8 cellular contexts compared by ENCODE assay signal in the genomic region with DNA sequence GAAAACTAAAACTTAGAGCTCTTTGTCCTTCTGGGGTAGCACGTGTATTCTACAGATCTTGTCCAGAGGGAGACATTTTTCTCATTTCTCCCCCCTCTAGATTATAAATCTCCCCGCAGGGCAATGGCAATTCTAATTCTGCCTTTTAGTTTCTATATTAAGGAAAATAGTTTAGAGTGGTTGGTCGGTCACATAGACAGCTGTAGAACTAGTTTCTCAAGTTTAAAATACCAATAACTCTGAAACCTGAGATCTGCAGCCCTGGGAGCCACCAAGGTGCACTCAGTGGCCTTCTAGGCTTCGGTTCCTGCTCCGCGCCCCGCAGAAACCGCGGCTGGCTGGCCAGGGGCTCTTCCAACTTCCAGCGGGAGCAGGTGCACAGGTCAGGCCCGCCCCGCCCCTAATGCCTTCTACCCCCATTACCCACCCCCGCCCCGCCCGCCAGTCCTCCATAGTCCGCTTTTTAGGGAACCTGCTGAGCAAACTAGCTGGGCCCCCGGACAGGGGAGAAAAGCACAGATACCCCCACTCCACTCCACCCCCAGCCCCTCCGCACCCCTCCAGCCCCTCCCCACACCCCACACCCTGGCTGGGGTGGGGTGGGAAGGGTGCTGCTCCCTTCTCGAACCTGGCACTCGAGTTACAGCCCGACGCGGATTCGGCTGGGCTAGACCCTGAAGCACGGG. TPM values are rescaled to one million over a fixed set of nuclear protein-coding genes. Genes with fewer than 3 reads are reported as not detected.
A peak's percentile ranks its signal among the peaks of the same experiment; 100 is the strongest.
DNase-seq lines count a peak whose midpoint lies in the region; ATAC-seq, FAIRE-seq and TF ChIP-seq lines count a peak whose summit lies in the region.

No MANE protein-coding gene starts in this region.

- FAIRE-seq in HTR-8/SVneo (lab: Jason Lieb, UNC): no peak

- peak overlapping the region; percentile 55 for H3K27ac ChIP-seq in DOHH2 (ENCODE audit: low read depth, low read length)
- H3K27ac ChIP-seq in RWPE1: no peak overlapping the region
- no peak overlapping the region for H3K27ac ChIP-seq in mesenchymal stem cell (ENCODE audit: low read length, poor library complexity, severe bottlenecking)
- peak overlapping the region; percentile 72 for H3K27ac ChIP-seq in temporal lobe (ENCODE audit: low read depth, low read length)

- ATAC-seq in HG02759 (IDR thresholded peaks at IDR 0.05; ENCODE audit: unreplicated experiment) (peak; percentile 22), GM18870 (IDR thresholded peaks at IDR 0.05; ENCODE audit: unreplicated experiment) (no peak)

- H2AFZ ChIP-seq in mesenchymal stem cell (ENCODE audit: low read depth, low read length): no peak overlapping the region

- H3K23ac ChIP-seq in mesenchymal stem cell (ENCODE audit: low read length in 2 of 2): no peak overlapping the region

- H3K79me2 ChIP-seq in DOHH2 (ENCODE audit: control insufficient read depth, low read length): peaks cover 34% of the 10 kb centered on the region

- no peak overlapping the region for H2BK120ac ChIP-seq in mesenchymal stem cell (ENCODE audit: low read depth, low read length)

- H2BK5ac ChIP-seq in mesenchymal stem cell (ENCODE audit: low read depth, low read length, poor library complexity, severe bottlenecking): no peak overlapping the region

- H3K4me1 ChIP-seq in DOHH2 (ENCODE audit: control insufficient read depth, low read length) (peaks cover 19% of the 10 kb centered on the region), mesenchymal stem cell (ENCODE audit: control insufficient read depth, insufficient read depth, low read depth, low read length) (peaks cover 8% of the 10 kb centered on the region)

- no peak overlapping the region for H4K8ac ChIP-seq in mesenchymal stem cell (ENCODE audit: low read length)

- CTCF ChIA-PET in RWPE1 (lab: Yijun Ruan, JAX): no interaction called here

- peak overlapping the region; percentile 96 for H3K9ac ChIP-seq in mesenchymal stem cell (ENCODE audit: low read length)

- H3K14ac ChIP-seq in mesenchymal stem cell (ENCODE audit: low read length in 2 of 2): no peak overlapping the region

- POLR2A ChIA-PET in RWPE1 (lab: Yijun Ruan, JAX; ENCODE audit: low non-redundant PET): no interaction called here

- H3K4ac ChIP-seq in mesenchymal stem cell (ENCODE audit: low read depth in 1 of 2, low read length in 2 of 2): no peak overlapping the region

- H3K4me3 ChIP-seq in DOHH2 (ENCODE audit: low read length) (peak overlapping the region; percentile 76), mesenchymal stem cell (ENCODE audit: insufficient read depth in 1 of 2, low read depth in 1 of 2, low read length in 2 of 2) (peak overlapping the region; percentile 48 to 85)

- no peak overlapping the region for H2BK15ac ChIP-seq in mesenchymal stem cell (ENCODE audit: low read depth, poor library complexity, severe bottlenecking)

- H3K9me3 ChIP-seq in DOHH2 (ENCODE audit: control insufficient read depth, insufficient read depth, low read length) (peaks cover 16% of the 10 kb centered on the region), mesenchymal stem cell (ENCODE audit: control insufficient read depth, low read length) (peaks cover 6% of the 10 kb centered on the region)

- DNase-seq in RWPE1 (ENCODE audit: low spot score) (peak; percentile 13), chondrocyte (ENCODE audit: low spot score) (no peak), mesenchymal stem cell (no peak), HTR-8/SVneo (ENCODE audit: insufficient read length, low spot score) (no peak)

- peaks cover 7% of the 10 kb centered on the region for H3K36me3 ChIP-seq in DOHH2 (ENCODE audit: control insufficient read depth, low read length)
- peaks cover 0 to 9% of the 10 kb centered on the region in 2 experiments for H3K36me3 ChIP-seq in mesenchymal stem cell (ENCODE audit: control insufficient read depth in 1 of 2, insufficient read depth in 2 of 2, low read depth in 1 of 2, low read length in 2 of 2)

- H3K9me3 Mint-ChIP-seq in chondrocyte (ENCODE audit: low read depth): peaks cover 24% of the 10 kb centered on the region

- H4K91ac ChIP-seq in mesenchymal stem cell (ENCODE audit: low read length): no peak overlapping the region

- H3K4me2 ChIP-seq in DOHH2 (ENCODE audit: low read length) (peak overlapping the region; percentile 77), mesenchymal stem cell (ENCODE audit: low read length, poor library complexity, severe bottlenecking) (peak overlapping the region; percentile 100)

- peak overlapping the region; percentile 91 for H3K4me3 Mint-ChIP-seq in chondrocyte (ENCODE audit: unreplicated experiment)

- no peaks in the 10 kb centered on the region for H3F3A ChIP-seq in DOHH2 (ENCODE audit: control insufficient read depth, insufficient read depth)

- H4K20me1 ChIP-seq in DOHH2 (ENCODE audit: control insufficient read depth, insufficient read depth, low read depth, low read length): no peaks in the 10 kb centered on the region

- H3K79me1 ChIP-seq in mesenchymal stem cell (replicated peaks; ENCODE audit: low read length, poor library complexity, severe bottlenecking): no peaks in the 10 kb centered on the region

- peak overlapping the region; percentile 99 for H3K27ac Mint-ChIP-seq in chondrocyte (ENCODE audit: unreplicated experiment)

- no peak overlapping the region for H2BK12ac ChIP-seq in mesenchymal stem cell (ENCODE audit: low read length in 2 of 2)

- TF ChIP-seq CTCF in DOHH2 (IDR thresholded peaks at IDR 0.05; ENCODE audit: low read depth, low read length, poor library complexity, severe bottlenecking) (no peak), RWPE1 (conservative IDR thresholded peaks at IDR 0.05; ENCODE audit: low read depth) (no peak), chondrocyte (IDR thresholded peaks at IDR 0.05) (peak; percentile 21)

- H3K27me3 Mint-ChIP-seq in chondrocyte (ENCODE audit: low read depth): peaks cover 49% of the 10 kb centered on the region

- H3K36me3 Mint-ChIP-seq in chondrocyte (ENCODE audit: low read depth): peaks cover 10% of the 10 kb centered on the region

- no peak overlapping the region for H3K18ac ChIP-seq in mesenchymal stem cell (ENCODE audit: low read depth in 1 of 2, low read length in 2 of 2)

- peaks cover 29% of the 10 kb centered on the region for H3K4me1 Mint-ChIP-seq in chondrocyte (ENCODE audit: low read depth)

- H2AK5ac ChIP-seq in mesenchymal stem cell (ENCODE audit: low read length, severe bottlenecking): no peak overlapping the region

- H3K27me3 ChIP-seq in DOHH2 (ENCODE audit: control insufficient read depth, low read length) (peaks cover 40% of the 10 kb centered on the region), mesenchymal stem cell (ENCODE audit: control insufficient read depth in 1 of 2, insufficient read depth in 1 of 2, low read length in 2 of 2) (peaks cover 0 to 38% of the 10 kb centered on the region in 2 experiments)

- no peaks in the 10 kb centered on the region for H3K9me2 ChIP-seq in DOHH2 (replicated peaks; ENCODE audit: control insufficient read depth, low read length)

- 0% methylated on average over 13 of the region's 25 CpGs for WGBS in mesenchymal stem cell

RNA-seq across cellular contexts. Expression of gene SLFN11, which starts 0.4 kb away (rescaled TPM):
- total RNA-seq in chondrocyte (15.2 to 19.0 TPM (median 18.2 TPM) in 3 replicates), temporal lobe (3.7 TPM)
- 4.6 TPM for polyA plus RNA-seq in mesenchymal stem cell (2013, experiment 1 of 2)
- polyA plus RNA-seq in mesenchymal stem cell (2013, experiment 2 of 2): 4.6 TPM

RNA-seq across cellular contexts. Expression of gene SLFN12, which starts 59.3 kb away (rescaled TPM):
- 10.5 to 19.2 TPM (median 13.1 TPM) in 3 replicates for total RNA-seq in chondrocyte
- polyA plus RNA-seq in mesenchymal stem cell (2013, experiment 1 of 2): 10.4 TPM
- 10.2 TPM for polyA plus RNA-seq in mesenchymal stem cell (2013, experiment 2 of 2)
- 1.5 TPM for total RNA-seq in temporal lobe

Comparison
In these comparisons a context has a peak if more than half of its experiments do, and no peak if none do; other contexts are left out.
1. H3K27ac ChIP-seq: peak in DOHH2 (single experiment) and temporal lobe (single experiment); none in RWPE1 (single experiment) and mesenchymal stem cell (single experiment).